In genomic region chr13:98820744-98821371, GRCh38 we compare ENCODE assay signal across 19 cellular contexts.
DNase-seq lines count a peak whose midpoint lies in the region; ATAC-seq, FAIRE-seq and TF ChIP-seq lines count a peak whose summit lies in the region.
"Had no signal": no experiment of that assay in that cellular context is flagged by ENCODE, and none has a peak within 500 bp of the region (broad histone marks: within the 10 kb centered on the region; RNA-seq: fewer than 3 reads in every experiment).

No MANE protein-coding gene starts in this region.

- peak overlapping the region; percentile 36 for H3K27ac Mint-ChIP-seq in chondrocyte (ENCODE audit: unreplicated experiment)
- H3K27ac Mint-ChIP-seq in activated T-helper 1 cell treated with anti-CD3 and anti-CD28 coated beads, Interleukin-12 subunit alpha, Interleukin-12 subunit beta, Interleukin-2, Interleukin-4 antibody, amounts not matched to agents 30 ng/mL and 10 ng/mL and 1 ng/mL, durations not matched to agents 14 hours and 24 hours and 36 hours: no peak overlapping the region
- H3K27ac Mint-ChIP-seq: activated CD8-positive, alpha-beta T cell treated with anti-CD3 and anti-CD28 coated beads for 36 hours; activated naive CD4-positive, alpha-beta T cell treated with anti-CD3 and anti-CD28 coated beads, Interleukin-2, amount 50 U/mL, for 24 hours; dendritic cell treated with granulocyte-macrophage colony-stimulating factor and Interleukin-4, amounts not matched to agents 40 ng/mL and 50 ng/mL, for 4 days; T-helper 17 cell had no signal

- no peak overlapping the region for H3K4me3 Mint-ChIP-seq in chondrocyte (ENCODE audit: unreplicated experiment)
- H3K4me3 Mint-ChIP-seq in activated T-helper 1 cell treated with anti-CD3 and anti-CD28 coated beads, Interleukin-12 subunit alpha, Interleukin-12 subunit beta, Interleukin-2, Interleukin-4 antibody, amounts not matched to agents 30 ng/mL and 10 ng/mL and 1 ng/mL, durations not matched to agents 14 hours and 24 hours and 36 hours: no peak overlapping the region
- H3K4me3 Mint-ChIP-seq: activated CD8-positive, alpha-beta T cell treated with anti-CD3 and anti-CD28 coated beads for 36 hours; activated naive CD4-positive, alpha-beta T cell treated with anti-CD3 and anti-CD28 coated beads, Interleukin-2, amount 50 U/mL, for 24 hours; activated T-cell treated with anti-CD3 and anti-CD28 coated beads, Interleukin-2, amount 50 U/mL, for 4 hours; dendritic cell treated with granulocyte-macrophage colony-stimulating factor and Interleukin-4, amounts not matched to agents 40 ng/mL and 50 ng/mL, for 4 days; T-helper 17 cell had no signal

- peak; percentile 64 for ATAC-seq in HepG2
- ATAC-seq: activated CD8-positive, alpha-beta T cell treated with anti-CD3 and anti-CD28 coated beads for 36 hours; activated T-cell treated with anti-CD3 and anti-CD28 coated beads, Interleukin-2, amount 50 U/mL, for 4 hours; foreskin keratinocyte; T-helper 17 cell had no signal

- H3K27me3 Mint-ChIP-seq in chondrocyte (ENCODE audit: low read depth): no peaks in the 10 kb centered on the region
- H3K27me3 Mint-ChIP-seq in activated T-helper 1 cell treated with anti-CD3 and anti-CD28 coated beads, Interleukin-12 subunit alpha, Interleukin-12 subunit beta, Interleukin-2, Interleukin-4 antibody, amounts not matched to agents 30 ng/mL and 10 ng/mL and 1 ng/mL, durations not matched to agents 14 hours and 24 hours and 36 hours (ENCODE audit: insufficient read depth): no peaks in the 10 kb centered on the region
- H3K27me3 Mint-ChIP-seq: activated CD8-positive, alpha-beta T cell treated with anti-CD3 and anti-CD28 coated beads for 36 hours; activated naive CD4-positive, alpha-beta T cell treated with anti-CD3 and anti-CD28 coated beads, Interleukin-2, amount 50 U/mL, for 24 hours; T-helper 17 cell had no signal

- in situ Hi-C loops in HepG2 (cut with HindIII; ENCODE audit: extremely low pct_ligation_motif_present, low pct_unique_long_range_greater_than_20kb): no loop called here

- H3K4me3 ChIP-seq in HepG2 (replicated peaks in 1 of 3; ENCODE audit: insufficient read depth in 1 of 3, low read depth in 2 of 3, low read length in 3 of 3) (no peak overlapping the region), small intestine (ENCODE audit: low read depth in 1 of 2, low read length in 2 of 2) (no peak overlapping the region)

- H3K9me3 ChIP-seq in HepG2 (ENCODE audit: low read length) (no peaks in the 10 kb centered on the region), small intestine (ENCODE audit: control insufficient read depth, low read depth) (no peaks in the 10 kb centered on the region)

- peaks cover 14% of the 10 kb centered on the region for H3K36me3 Mint-ChIP-seq in chondrocyte (ENCODE audit: low read depth)
- H3K36me3 Mint-ChIP-seq in activated T-helper 1 cell treated with anti-CD3 and anti-CD28 coated beads, Interleukin-12 subunit alpha, Interleukin-12 subunit beta, Interleukin-2, Interleukin-4 antibody, amounts not matched to agents 30 ng/mL and 10 ng/mL and 1 ng/mL, durations not matched to agents 14 hours and 24 hours and 36 hours (ENCODE audit: low read depth): peaks cover 26% of the 10 kb centered on the region

- H3K9ac ChIP-seq in HepG2 (ENCODE audit: insufficient read depth, low read depth, low read length): no peak overlapping the region

- CTCF ChIA-PET in HepG2 (lab: Yijun Ruan, JAX; ENCODE audit: low intra/inter-chr PET ratio, low total read pairs): no interaction called here

- TF ChIP-seq POLR2A in HepG2 (IDR thresholded peaks at IDR 0.05; ENCODE audit: insufficient read depth in 1 of 2, low read depth in 2 of 2, low read length in 2 of 2): no peak

- FAIRE-seq in HepG2 (lab: Jason Lieb, UNC): no peak
- no peak for FAIRE-seq in small intestine (lab: Jason Lieb, UNC)

- H3K4me2 ChIP-seq in HepG2 (ENCODE audit: low read depth, low read length): peak overlapping the region; percentile 59

- H3K4me1 ChIP-seq in HepG2 (ENCODE audit: insufficient read depth, low read length) (peaks cover 27% of the 10 kb centered on the region), small intestine (ENCODE audit: control insufficient read depth in 2 of 2, insufficient read depth in 1 of 2, low read depth in 1 of 2, low read length in 1 of 2) (peaks cover 11 to 16% of the 10 kb centered on the region in 2 donors)
- H3K4me1 ChIP-seq: foreskin keratinocyte had no signal

- no peak for TF ChIP-seq EP300 in HepG2 (IDR thresholded peaks at IDR 0.05; ENCODE audit: low read depth in 2 of 2, low read length in 2 of 2)
- TF ChIP-seq EP300 in HepG2 (CRISPR knock-in tag; IDR thresholded peaks at IDR 0.05; ENCODE audit: borderline replicate concordance): no peak

- TF ChIP-seq CTCF in C4-2B (conservative IDR thresholded peaks at IDR 0.05) (no peak), chondrocyte (IDR thresholded peaks at IDR 0.05) (no peak), HepG2 (CRISPR knock-in tag; IDR thresholded peaks at IDR 0.05) (no peak)

- POLR2A ChIA-PET in HepG2 (lab: Yijun Ruan, JAX): no interaction called here

- no TSS peak for BruUV-seq in HepG2 (replicated peaks; lab: Mats Ljungman, UMichigan)

- TF ChIP-seq RAD21 in HepG2 (CRISPR knock-in tag; IDR thresholded peaks at IDR 0.05): no peak

- H4K20me1 ChIP-seq in HepG2 (ENCODE audit: insufficient read depth, low read length): no peaks in the 10 kb centered on the region

- H3K79me2 ChIP-seq in HepG2 (ENCODE audit: insufficient read depth, low read length): no peaks in the 10 kb centered on the region

- DNase-seq in chondrocyte (ENCODE audit: low spot score) (no peak), HepG2 (ENCODE audit: low spot score) (no peak), small intestine (no peak), nucleus accumbens (lab: John Stamatoyannopoulos, UW) (no peak), NCI-H748 treated with DMSO at 0.1 percent for 48 hours (lab: John Stamatoyannopoulos, UW) (no peak)
- no peak for DNase-seq in NK-92 treated with Interleukin-12 subunit alpha and Interleukin-12 subunit beta, amount 100 ng/mL, for 24 hours (lab: John Stamatoyannopoulos, UW)
- no peak for DNase-seq in activated T-helper 1 cell treated with anti-CD3 and anti-CD28 coated beads, Interleukin-12 subunit alpha, Interleukin-12 subunit beta, Interleukin-2, Interleukin-4 antibody, amounts not matched to agents 30 ng/mL and 10 ng/mL and 1 ng/mL, durations not matched to agents 14 hours and 24 hours and 36 hours (ENCODE audit: low spot score)
- DNase-seq: activated CD8-positive, alpha-beta T cell treated with anti-CD3 and anti-CD28 coated beads for 36 hours; activated T-cell treated with anti-CD3 and anti-CD28 coated beads, Interleukin-2, amount 50 U/mL, for 4 hours; brain microvascular endothelial cell; foreskin keratinocyte; MM.1S; NCI-H187 treated with DMSO at 0.1 percent for 48 hours; posterior cingulate gyrus; SHP77; T-helper 17 cell had no signal

- peak overlapping the region; percentile 44 for H3K27ac ChIP-seq in C4-2B
- no peak overlapping the region for H3K27ac ChIP-seq in HepG2 (ENCODE audit: extremely low read length, insufficient read depth, low read length)
- peak overlapping the region; percentile 55 to 69 for H3K27ac ChIP-seq in small intestine (ENCODE audit: low read depth in 1 of 2, low read length in 1 of 2)
- H3K27ac ChIP-seq: brain microvascular endothelial cell, foreskin keratinocyte had no signal

- H3K27me3 ChIP-seq in HepG2 (ENCODE audit: control insufficient read depth in 1 of 2, insufficient read depth in 2 of 2, low read length in 2 of 2) (no peaks in the 10 kb centered on the region), small intestine (ENCODE audit: control insufficient read depth in 2 of 2, insufficient read depth in 2 of 2, low read length in 2 of 2) (no peaks in the 10 kb centered on the region)
- H3K27me3 ChIP-seq: brain microvascular endothelial cell, foreskin keratinocyte had no signal

- H3K36me3 ChIP-seq in HepG2 (replicated peaks in 1 of 2; ENCODE audit: control insufficient read depth in 1 of 2, insufficient read depth in 2 of 2, low read length in 2 of 2) (no peaks in the 10 kb centered on the region), small intestine (ENCODE audit: control insufficient read depth in 2 of 2, insufficient read depth in 2 of 2, low read length in 2 of 2) (peaks cover 2 to 7% of the 10 kb centered on the region in 2 donors)

- intact Hi-C loops in HepG2 (cut with micrococcal nuclease; ENCODE audit: unreplicated experiment): no loop called here
- intact Hi-C loops in activated T-helper 1 cell treated with anti-CD3 and anti-CD28 coated beads, Interleukin-12 subunit alpha, Interleukin-12 subunit beta, Interleukin-2, Interleukin-4 antibody, amounts not matched to agents 30 ng/mL and 10 ng/mL and 1 ng/mL, durations not matched to agents 14 hours and 24 hours and 36 hours (cut with micrococcal nuclease): no loop called here

- H3K9me3 Mint-ChIP-seq in chondrocyte (ENCODE audit: low read depth): no peaks in the 10 kb centered on the region
- H3K9me3 Mint-ChIP-seq in activated T-helper 1 cell treated with anti-CD3 and anti-CD28 coated beads, Interleukin-12 subunit alpha, Interleukin-12 subunit beta, Interleukin-2, Interleukin-4 antibody, amounts not matched to agents 30 ng/mL and 10 ng/mL and 1 ng/mL, durations not matched to agents 14 hours and 24 hours and 36 hours: no peaks in the 10 kb centered on the region
- H3K9me3 Mint-ChIP-seq: activated CD8-positive, alpha-beta T cell treated with anti-CD3 and anti-CD28 coated beads for 36 hours; activated naive CD4-positive, alpha-beta T cell treated with anti-CD3 and anti-CD28 coated beads, Interleukin-2, amount 50 U/mL, for 24 hours; activated T-cell treated with anti-CD3 and anti-CD28 coated beads, Interleukin-2, amount 50 U/mL, for 4 hours; dendritic cell treated with granulocyte-macrophage colony-stimulating factor and Interleukin-4, amounts not matched to agents 40 ng/mL and 50 ng/mL, for 4 days had no signal

- WGBS in HepG2 (ENCODE audit: low lambda C conversion rate): 64% methylated on average over 2 of the region's 3 CpGs
- 45 to 60% (median 57%) methylated on average over 3 of the region's 3 CpGs for WGBS in small intestine, 3 donors

- peaks cover 35% of the 10 kb centered on the region for H3K4me1 Mint-ChIP-seq in chondrocyte (ENCODE audit: low read depth)
- H3K4me1 Mint-ChIP-seq in activated T-helper 1 cell treated with anti-CD3 and anti-CD28 coated beads, Interleukin-12 subunit alpha, Interleukin-12 subunit beta, Interleukin-2, Interleukin-4 antibody, amounts not matched to agents 30 ng/mL and 10 ng/mL and 1 ng/mL, durations not matched to agents 14 hours and 24 hours and 36 hours (ENCODE audit: low read depth): no peaks in the 10 kb centered on the region

- peak overlapping the region; percentile 90 for H2AFZ ChIP-seq in HepG2 (ENCODE audit: low read length)

TF ChIP-seq in HepG2, 621 proteins besides CTCF, POLR2A, EP300 and RAD21:
- TF ChIP-seq ZSCAN31 (CRISPR knock-in tag; IDR thresholded peaks at IDR 0.05; ENCODE audit: low read depth) (no peak), ZNF816 (CRISPR knock-in tag; IDR thresholded peaks at IDR 0.05; ENCODE audit: borderline replicate concordance) (no peak), ZNF292 (CRISPR knock-in tag; IDR thresholded peaks at IDR 0.05; ENCODE audit: borderline replicate concordance, low read depth) (no peak)
